Comparison of ENCODE assay signal across 6 cellular contexts in the genomic region with DNA sequence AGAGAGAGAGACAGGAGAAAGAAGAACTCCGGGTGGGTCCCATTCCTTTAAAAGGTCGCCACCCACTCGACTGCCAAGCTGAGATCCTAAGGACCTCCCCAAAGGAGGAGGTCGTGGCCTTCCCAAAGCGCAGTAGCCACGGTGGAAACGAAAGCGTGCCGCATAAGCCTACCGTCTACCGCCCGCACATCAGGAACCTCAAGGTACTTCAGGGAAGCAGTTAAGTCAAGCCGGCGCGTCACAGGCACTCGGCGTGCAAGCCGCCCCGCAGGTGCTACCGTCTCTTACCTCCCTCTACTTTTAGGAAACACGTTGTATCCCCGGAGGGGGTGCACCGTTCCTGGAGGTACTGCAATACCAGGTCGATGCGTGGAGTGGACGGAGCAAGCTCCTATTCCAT. TPM values are rescaled to one million over a fixed set of nuclear protein-coding genes. Genes with fewer than 3 reads are reported as not detected.
"Had no signal": no experiment of that assay in that cellular context is flagged by ENCODE, and none has a peak within 500 bp of the region (broad histone marks: within the 10 kb centered on the region; RNA-seq: fewer than 3 reads in every experiment).

No MANE protein-coding gene starts in this region.

RNA-seq across cellular contexts. Expression of a gene that starts 5.8 kb away (rescaled TPM):
- total RNA-seq: breast epithelium, NCI-H460, RPMI7951 had no signal
- polyA plus RNA-seq: adrenal gland had no signal

RNA-seq across cellular contexts. Expression of a gene that starts 11.2 kb away (rescaled TPM):
- total RNA-seq: adrenal gland, breast epithelium, NCI-H460, PC-9, Right ventricle myocardium inferior, RPMI7951 had no signal
- polyA plus RNA-seq: adrenal gland had no signal
